In genomic region chr2:130288467-130289403, GRCh38 we compare ENCODE assay signal across 1 cellular context.
TF ChIP-seq lines count a peak whose summit lies in the region.

No MANE protein-coding gene starts in this region.

TF ChIP-seq in WTC11, 78 proteins besides CTCF, POLR2A, EP300 and RAD21 (continued from another document):
- no peak for TF ChIP-seq ZSCAN18 (CRISPR knock-in tag; IDR thresholded peaks at IDR 0.05)
- no peak for TF ChIP-seq ZNF219 (CRISPR knock-in tag; IDR thresholded peaks at IDR 0.05; ENCODE audit: borderline replicate concordance)
- TF ChIP-seq ZNF138 (CRISPR knock-in tag; conservative IDR thresholded peaks at IDR 0.05): no peak
- no peak for TF ChIP-seq TEAD4 (CRISPR knock-in tag; IDR thresholded peaks at IDR 0.05)
- no peak for TF ChIP-seq OVOL2 (CRISPR knock-in tag; IDR thresholded peaks at IDR 0.05; ENCODE audit: borderline replicate concordance)
- TF ChIP-seq ZNF425 (CRISPR knock-in tag; conservative IDR thresholded peaks at IDR 0.05): no peak
- no peak for TF ChIP-seq NFE2L1 (CRISPR knock-in tag; IDR thresholded peaks at IDR 0.05)
- TF ChIP-seq TCF7 (CRISPR knock-in tag; IDR thresholded peaks at IDR 0.05; ENCODE audit: low read depth): no peak
- TF ChIP-seq MLX (CRISPR knock-in tag; IDR thresholded peaks at IDR 0.05): no peak
- no peak for TF ChIP-seq ZNF317 (CRISPR knock-in tag; IDR thresholded peaks at IDR 0.05; ENCODE audit: borderline replicate concordance, low read depth)
- TF ChIP-seq FOXK1 (CRISPR knock-in tag; IDR thresholded peaks at IDR 0.05): 0 out of 2 replicates have a peak, but pooled peaks have one; percentile 26
- TF ChIP-seq ZNF512 (CRISPR knock-in tag; IDR thresholded peaks at IDR 0.05; ENCODE audit: borderline replicate concordance): no peak
- no peak for TF ChIP-seq ETV6 (CRISPR knock-in tag; IDR thresholded peaks at IDR 0.05)
- no peak for TF ChIP-seq CBFB (CRISPR knock-in tag; IDR thresholded peaks at IDR 0.05; ENCODE audit: low read depth)
- no peak for TF ChIP-seq ZNF532 (CRISPR knock-in tag; IDR thresholded peaks at IDR 0.05; ENCODE audit: borderline replicate concordance)
- TF ChIP-seq ZNF281 (CRISPR knock-in tag; IDR thresholded peaks at IDR 0.05): no peak; the same call in 1 of the 2 replicates
- no peak for TF ChIP-seq ZBTB21 (CRISPR knock-in tag; IDR thresholded peaks at IDR 0.05; ENCODE audit: borderline replicate concordance)
- no peak for TF ChIP-seq FOXP1 (CRISPR knock-in tag; IDR thresholded peaks at IDR 0.05; ENCODE audit: borderline replicate concordance)
